ENCODE assay signal across 1 cellular context in the genomic region with DNA sequence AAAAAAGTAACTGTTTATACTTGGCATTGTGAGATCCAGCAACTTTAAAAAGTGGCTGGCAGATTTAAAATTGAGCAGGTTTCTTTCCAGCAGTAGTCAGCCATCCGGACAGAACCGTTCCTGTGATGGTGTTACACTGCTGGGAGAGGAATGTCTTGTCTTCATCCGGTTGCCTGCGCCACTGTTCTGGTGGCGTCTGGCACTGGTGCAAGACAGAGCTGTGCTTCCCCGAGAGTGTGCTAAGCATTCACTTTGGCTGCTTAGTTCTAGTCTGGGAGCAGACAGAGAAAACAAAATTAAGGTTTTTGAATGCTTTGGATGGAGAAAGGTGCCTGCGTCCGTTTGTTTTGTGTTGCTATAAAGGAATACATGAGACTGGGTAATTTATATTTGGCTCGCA.
TF ChIP-seq lines count a peak whose summit lies in the region.

No MANE protein-coding gene starts in this region.

TF ChIP-seq in endothelial cell of umbilical vein, 7 proteins besides CTCF, POLR2A, EP300 and RAD21 (continued from another document):
- no peak for TF ChIP-seq MYC (IDR thresholded peaks at IDR 0.05; ENCODE audit: low read depth, low read length)
- TF ChIP-seq GATA2 (IDR thresholded peaks at IDR 0.05; ENCODE audit: insufficient read depth, insufficient read length, low read depth, low read length), result no peak
- TF ChIP-seq, protein P1, sequence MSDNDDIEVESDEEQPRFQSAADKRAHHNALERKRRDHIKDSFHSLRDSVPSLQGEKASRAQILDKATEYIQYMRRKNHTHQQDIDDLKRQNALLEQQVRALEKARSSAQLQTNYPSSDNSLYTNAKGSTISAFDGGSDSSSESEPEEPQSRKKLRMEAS (IDR thresholded peaks at IDR 0.05; ENCODE audit: insufficient read depth, insufficient read length), result no peak
- no peak for TF ChIP-seq POLR2AphosphoS5 (IDR thresholded peaks at IDR 0.05; ENCODE audit: insufficient read depth, low read depth, low read length)
- no peak for TF ChIP-seq JUN (IDR thresholded peaks at IDR 0.05; ENCODE audit: borderline replicate concordance, insufficient read depth, insufficient read length, low read depth)
- no peak for TF ChIP-seq EZH2 (IDR thresholded peaks at IDR 0.05; ENCODE audit: borderline replicate concordance, low read depth, low read length, severe bottlenecking)
